8 cellular contexts compared by ENCODE assay signal in the genomic region with DNA sequence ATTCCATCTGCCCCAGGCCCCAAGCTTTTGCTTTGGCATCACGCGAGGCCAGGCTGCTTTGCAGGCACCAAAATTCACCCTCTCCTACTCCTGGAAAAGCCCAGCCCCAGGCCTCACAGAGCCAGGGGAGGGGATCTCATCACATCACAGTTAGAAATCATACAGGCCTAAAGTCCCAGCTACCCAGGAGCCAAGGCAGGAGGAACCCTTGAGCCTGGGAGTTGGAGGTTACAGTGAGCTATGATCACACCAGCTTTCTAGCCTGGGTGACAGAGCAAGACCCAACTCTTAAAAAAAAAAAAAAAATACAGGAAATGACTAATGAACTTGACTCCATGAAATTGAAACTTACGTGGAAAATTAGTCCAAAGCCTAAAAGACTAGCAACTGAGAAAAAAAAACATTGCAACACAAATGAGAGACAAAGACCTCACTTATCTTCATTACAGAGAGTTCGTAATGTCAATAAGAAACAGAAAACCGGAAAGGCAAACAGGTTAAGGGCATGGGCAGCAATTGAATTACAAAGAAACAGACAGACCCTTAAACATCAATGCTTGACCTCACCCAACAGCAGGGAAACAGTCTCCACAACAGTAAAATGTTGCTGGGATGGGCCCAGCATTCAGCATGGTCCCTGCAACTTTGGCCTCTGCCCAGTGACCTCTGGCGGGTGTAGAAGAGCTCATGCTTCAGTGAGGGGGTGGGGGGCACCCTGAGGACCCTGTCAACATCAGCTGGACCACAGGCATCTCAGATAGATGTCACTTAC.
A peak's percentile ranks its signal among the peaks of the same experiment; 100 is the strongest.
DNase-seq lines count a peak whose midpoint lies in the region; ATAC-seq and TF ChIP-seq lines count a peak whose summit lies in the region.

No MANE protein-coding gene starts in this region.

- no peak overlapping the region for H3K4me3 ChIP-seq in DND-41 (ENCODE audit: low read depth in 1 of 2, low read length in 2 of 2)
- H3K4me3 ChIP-seq in muscle layer of duodenum (ENCODE audit: low read depth in 1 of 2, low read length in 2 of 2): no peak overlapping the region
- no peak overlapping the region for H3K4me3 ChIP-seq in CD4-positive, alpha-beta memory T cell (ENCODE audit: low read length in 2 of 2)

- H3K27ac ChIP-seq in DND-41 (ENCODE audit: low read length): peak overlapping the region; percentile 60
- H3K27ac ChIP-seq in muscle layer of duodenum (ENCODE audit: low read length): peak overlapping the region; percentile 19
- H3K27ac ChIP-seq in CD4-positive, alpha-beta memory T cell (ENCODE audit: low read depth, low read length): no peak overlapping the region

- no peak overlapping the region for H3K4me2 ChIP-seq in DND-41 (ENCODE audit: insufficient read depth, low read length)

- H3K27me3 ChIP-seq in DND-41 (ENCODE audit: insufficient read depth, low read length, poor library complexity) (no peaks in the 10 kb centered on the region), muscle layer of duodenum (ENCODE audit: low read depth, low read length) (no peaks in the 10 kb centered on the region)
- H3K27me3 ChIP-seq in CD4-positive, alpha-beta memory T cell (ENCODE audit: insufficient read depth, low read length): no peaks in the 10 kb centered on the region

- H4K20me1 ChIP-seq in DND-41 (ENCODE audit: insufficient read depth, low read length): no peaks in the 10 kb centered on the region

- H3K9me3 Mint-ChIP-seq in CD4-positive, alpha-beta memory T cell: no peaks in the 10 kb centered on the region

- intact Hi-C loops in CD4-positive, alpha-beta memory T cell (cut with micrococcal nuclease): loop anchor here (10.0 kb wide), 1 partner anchor 626 kb away; no protein-coding TSS in a partner anchor

- H3K9me3 ChIP-seq in DND-41 (ENCODE audit: insufficient read depth, low read length, severe bottlenecking) (no peaks in the 10 kb centered on the region), muscle layer of duodenum (ENCODE audit: control insufficient read depth in 1 of 2, low read length in 2 of 2) (no peaks in the 10 kb centered on the region)
- no peaks in the 10 kb centered on the region for H3K9me3 ChIP-seq in CD4-positive, alpha-beta memory T cell (ENCODE audit: control insufficient read depth in 1 of 2, low read length in 2 of 2)

- peak; percentile 17 for DNase-seq in DND-41
- DNase-seq in NCI-H69 (lab: John Stamatoyannopoulos, UW): peak; percentile 47
- peak; percentile 54 for DNase-seq in dedifferentiated amniotic fluid mesenchymal stem cell (ENCODE audit: extremely low spot score)
- DNase-seq in iPS-NIHi7 (ENCODE audit: extremely low spot score): no peak
- no peak for DNase-seq in CD4-positive, alpha-beta memory T cell
- no peak for DNase-seq in NCI-H1105 treated with DMSO at 0.1 percent for 48 hours (lab: John Stamatoyannopoulos, UW)

- POLR2A ChIA-PET in CD4-positive, alpha-beta memory T cell (lab: Charles Lee; ENCODE audit: partially characterized antibody): no interaction called here

- no peak overlapping the region for H3K4me3 Mint-ChIP-seq in CD4-positive, alpha-beta memory T cell

- H3K36me3 ChIP-seq in DND-41 (ENCODE audit: insufficient read depth, low read length) (no peaks in the 10 kb centered on the region), muscle layer of duodenum (ENCODE audit: control insufficient read depth in 1 of 2, insufficient read depth in 2 of 2, low read length in 2 of 2) (peaks cover 3 to 33% of the 10 kb centered on the region in 2 donors)
- H3K36me3 ChIP-seq in CD4-positive, alpha-beta memory T cell (ENCODE audit: insufficient read depth, low read length): no peaks in the 10 kb centered on the region

- no peaks in the 10 kb centered on the region for H3K4me1 Mint-ChIP-seq in CD4-positive, alpha-beta memory T cell

- H3K9ac ChIP-seq in DND-41 (ENCODE audit: low read depth, low read length): no peak overlapping the region

- TF ChIP-seq CTCF in DND-41 (IDR thresholded peaks at IDR 0.05; ENCODE audit: borderline replicate concordance, extremely low read depth, low read length, poor library complexity, severe bottlenecking): no peak

- H3K79me2 ChIP-seq in DND-41 (ENCODE audit: insufficient read depth, low read length): no peaks in the 10 kb centered on the region

- peak overlapping the region in 1 of 7 donors; percentile 30 for H3K27ac Mint-ChIP-seq in CD4-positive, alpha-beta memory T cell

- H3K36me3 Mint-ChIP-seq in CD4-positive, alpha-beta memory T cell: no peaks in the 10 kb centered on the region

- ATAC-seq in DND-41 (ENCODE audit: insufficient read depth, low read depth): peak; percentile 58; the same call in 1 of the 3 replicates
- no peak for ATAC-seq in GM19035 (IDR thresholded peaks at IDR 0.05; ENCODE audit: unreplicated experiment)

- CTCF ChIA-PET in CD4-positive, alpha-beta memory T cell (lab: Charles Lee; ENCODE audit: partially characterized antibody): interaction anchor here (0.7 to 1.0 kb wide), 3 partner anchors 13 to 49 kb away, joined by 3 to 4 read pairs (median 3); no protein-coding TSS in a partner anchor

- no peaks in the 10 kb centered on the region for H3K27me3 Mint-ChIP-seq in CD4-positive, alpha-beta memory T cell

- peak overlapping the region; percentile 55 for H2AFZ ChIP-seq in DND-41 (ENCODE audit: low read depth, low read length)

- H3K4me1 ChIP-seq in DND-41 (ENCODE audit: insufficient read depth, low read length): peaks cover 13% of the 10 kb centered on the region
- peaks cover 0 to 9% of the 10 kb centered on the region in 2 donors for H3K4me1 ChIP-seq in muscle layer of duodenum (ENCODE audit: control insufficient read depth in 1 of 2, insufficient read depth in 2 of 2, low read length in 2 of 2)
- no peaks in the 10 kb centered on the region for H3K4me1 ChIP-seq in CD4-positive, alpha-beta memory T cell (ENCODE audit: insufficient read depth, low read length)

Comparison
In these comparisons a context has a peak if more than half of its experiments do, and no peak if none do; other contexts are left out.
1. DNase-seq: peak in DND-41 (single experiment), NCI-H69 (single experiment) and dedifferentiated amniotic fluid mesenchymal stem cell (single experiment); none in iPS-NIHi7 (single experiment), CD4-positive, alpha-beta memory T cell (0 of 5) and NCI-H1105 treated with DMSO at 0.1 percent for 48 hours (single experiment).